1 cellular context compared by ENCODE assay signal in the genomic region with DNA sequence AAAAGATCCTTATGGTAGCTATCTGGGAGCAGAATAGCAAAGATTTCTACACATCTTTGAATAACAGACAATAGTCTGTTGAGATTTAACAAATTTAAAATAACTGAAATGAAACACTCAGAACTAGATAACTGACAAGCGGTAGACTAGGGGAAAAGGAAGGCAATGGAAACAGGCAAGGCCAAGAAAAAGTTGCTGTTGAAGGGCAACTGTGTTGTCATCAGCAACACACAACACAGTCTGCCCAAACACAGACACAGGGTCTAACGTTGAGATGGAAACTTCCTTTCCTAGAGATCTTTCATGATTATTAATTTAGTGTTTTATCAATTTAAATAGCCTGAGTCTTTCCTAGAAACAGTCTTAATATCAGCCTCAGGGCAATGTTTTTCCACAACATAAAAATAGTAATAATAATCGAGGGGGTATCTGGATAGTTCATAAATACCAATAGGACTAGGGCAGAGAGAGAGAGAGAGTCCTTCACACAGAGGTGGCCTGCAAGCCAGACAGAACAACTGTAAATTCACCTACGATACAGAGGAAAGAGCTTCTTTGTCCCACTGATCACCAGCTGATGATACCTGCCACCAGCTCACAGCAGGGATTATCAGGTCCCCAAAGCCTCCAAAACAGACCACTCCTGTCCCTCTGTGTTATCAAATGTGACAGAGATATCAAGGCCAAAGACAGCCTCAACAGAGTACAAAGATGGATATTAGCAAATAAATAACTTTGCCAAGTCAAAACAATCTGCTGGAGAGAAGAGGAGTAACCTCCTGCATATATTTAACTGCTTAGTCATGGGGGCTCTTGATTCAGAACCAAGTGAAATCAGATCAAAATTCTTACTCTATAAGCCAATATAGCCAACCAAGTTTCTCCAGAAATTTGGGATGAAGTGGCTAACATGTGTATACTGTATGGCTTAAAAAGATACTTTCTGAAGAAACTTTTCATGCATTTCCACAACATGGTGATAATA.
TF ChIP-seq lines count a peak whose summit lies in the region.

No MANE protein-coding gene starts in this region.

TF ChIP-seq in HCT116, 20 proteins besides CTCF, POLR2A, EP300 and RAD21 (continued from another document):
- TF ChIP-seq ZBTB33 (IDR thresholded peaks at IDR 0.05; ENCODE audit: extremely low read depth, insufficient replicate concordance, low read length): no peak
- no peak for TF ChIP-seq CBX3 (IDR thresholded peaks at IDR 0.05; ENCODE audit: low read depth)
- TF ChIP-seq TCF7L2 (IDR thresholded peaks at IDR 0.05; ENCODE audit: borderline replicate concordance, extremely low read depth, insufficient read depth, insufficient read length): no peak
- no peak for TF ChIP-seq SRF (IDR thresholded peaks at IDR 0.05; ENCODE audit: low read depth)
- TF ChIP-seq ZNF274 (IDR thresholded peaks at IDR 0.05; ENCODE audit: low read depth, low read length): no peak
- TF ChIP-seq CEBPB (IDR thresholded peaks at IDR 0.05; ENCODE audit: low read depth): no peak
- no peak for TF ChIP-seq REST (IDR thresholded peaks at IDR 0.05; ENCODE audit: low read depth)
- TF ChIP-seq EZH2 (IDR thresholded peaks at IDR 0.05): no peak
- TF ChIP-seq YY1 (IDR thresholded peaks at IDR 0.05; ENCODE audit: extremely low read depth, insufficient replicate concordance, low read depth, low read length): no peak
- no peak for TF ChIP-seq SIN3A (IDR thresholded peaks at IDR 0.05; ENCODE audit: low read depth)
- no peak for TF ChIP-seq EZH2phosphoT487 (IDR thresholded peaks at IDR 0.05; ENCODE audit: borderline replicate concordance)
- TF ChIP-seq MAX (IDR thresholded peaks at IDR 0.05): no peak
- TF ChIP-seq ELF1 (IDR thresholded peaks at IDR 0.05; ENCODE audit: borderline replicate concordance, low read depth): no peak
- no peak for TF ChIP-seq JUND (IDR thresholded peaks at IDR 0.05)
- TF ChIP-seq ZFX (IDR thresholded peaks at IDR 0.05): no peak
